In the genomic region with DNA sequence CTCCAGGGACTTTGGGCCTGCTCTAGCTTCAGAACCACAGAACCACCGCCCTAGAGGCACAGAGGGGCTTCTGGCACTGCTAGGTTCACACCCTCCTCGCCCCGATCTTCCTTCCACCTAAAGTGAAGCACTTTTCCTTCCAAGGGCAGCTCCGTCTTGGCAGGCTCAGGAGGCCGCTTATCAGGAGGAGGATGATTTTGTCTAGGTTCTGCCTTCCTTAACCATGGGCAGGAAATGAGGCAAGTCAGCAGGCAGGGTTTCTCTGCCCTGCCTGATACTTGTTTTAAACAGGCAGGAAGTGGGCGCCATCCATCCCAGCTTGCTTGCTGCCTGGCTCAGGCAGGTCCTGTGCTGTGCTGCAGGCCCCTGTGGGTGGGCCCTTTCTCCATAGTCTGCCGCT, we compare ENCODE assay signal across 10 cellular contexts. TPM values are rescaled to one million over a fixed set of nuclear protein-coding genes. Genes with fewer than 3 reads are reported as not detected.
DNase-seq lines count a peak whose midpoint lies in the region; ATAC-seq and TF ChIP-seq lines count a peak whose summit lies in the region.
"Had no signal": no experiment of that assay in that cellular context is flagged by ENCODE, and none has a peak within 500 bp of the region (broad histone marks: within the 10 kb centered on the region; RNA-seq: fewer than 3 reads in every experiment).

No MANE protein-coding gene starts in this region.

- ATAC-seq in activated CD4-positive, CD25-positive, alpha-beta regulatory T cell treated with anti-CD3 and anti-CD28 coated beads, Interleukin-2, amount 50 U/mL, for 24 hours: peak; percentile 60 to 74
- no peak for ATAC-seq in GM21526 (IDR thresholded peaks at IDR 0.05; ENCODE audit: low FRiP score, unreplicated experiment)
- ATAC-seq: gastrocnemius medialis had no signal

- H3K4me1 ChIP-seq in transverse colon: no peaks in the 10 kb centered on the region
- H3K4me1 ChIP-seq: adrenal gland, gastrocnemius medialis had no signal

- TF ChIP-seq POLR2A in transverse colon (IDR thresholded peaks at IDR 0.05): no peak

- peaks cover 0 to 6% (median 0%) of the 10 kb centered on the region in 4 donors for H3K36me3 ChIP-seq in transverse colon

- no peaks in the 10 kb centered on the region for H3K9me3 ChIP-seq in transverse colon
- H3K9me3 ChIP-seq: adrenal gland, gastrocnemius medialis had no signal

- H3K27me3 ChIP-seq in transverse colon: no peaks in the 10 kb centered on the region
- H3K27me3 ChIP-seq: adrenal gland, gastrocnemius medialis had no signal

- WGBS in transverse colon (ENCODE audit: low coverage in 1 of 2), 2 donors: 86% methylated on average over 6 of the region's 7 CpGs; no CpG with 5 or more reads in 1 of the 2 donors

- no peak for TF ChIP-seq CTCF in transverse colon (IDR thresholded peaks at IDR 0.05)

- H3K27ac ChIP-seq in transverse colon: peak overlapping the region in 3 of 4 donors; percentile 11 to 41 (median 24)
- H3K27ac ChIP-seq: gastrocnemius medialis had no signal

- H3K4me3 ChIP-seq in transverse colon: no peak overlapping the region
- H3K4me3 ChIP-seq: adrenal gland, gastrocnemius medialis had no signal

- no peak for TF ChIP-seq EP300 in transverse colon (IDR thresholded peaks at IDR 0.05; ENCODE audit: low read depth)

- intact Hi-C loops in transverse colon (cut with DNase I; ENCODE audit: low total_unique reads): no loop called here

- DNase-seq in activated gamma-delta T cell treated with Interleukin-2 at 50 U/mL for 16 hours (peak; percentile 60), activated gamma-delta T cell (lab: John Stamatoyannopoulos, UW) (no peak), dermis blood vessel endothelial cell (peak; percentile 33), transverse colon (peak; percentile 40), NCI-H2227 treated with DMSO at 0.1 percent for 48 hours (lab: John Stamatoyannopoulos, UW) (no peak), middle frontal gyrus (ENCODE audit: extremely low spot score, low spot score) (no peak)
- DNase-seq: gastrocnemius medialis had no signal

- in situ Hi-C loops in transverse colon (cut with MboI; ENCODE audit: low pct_ligation_motif_present in 1 of 4, low pct_unique_long_range_greater_than_20kb in 1 of 4, low sequenced_read_pairs in 3 of 4): no loop called here

RNA-seq across cellular contexts. Expression of a gene that starts 8.3 kb away (rescaled TPM):
- total RNA-seq in dermis blood vessel endothelial cell: 12.1 and 31.3 TPM in 2 replicates
- 10 to 100 TPM in 3 of 4 donors, 1 to 10 TPM in 1; 1.9 to 56.7 (median 28.4) TPM for total RNA-seq in transverse colon

RNA-seq across cellular contexts. Expression of a gene that starts 27.3 kb away (rescaled TPM):
- total RNA-seq in dermis blood vessel endothelial cell (10.0 and 12.1 TPM in 2 replicates), transverse colon (10 to 100 TPM; 12.7 to 23.5 (median 17.6) TPM)

Comparison
In these comparisons a context has a peak if more than half of its experiments do, and no peak if none do; other contexts are left out.
1. DNase-seq: peak in activated gamma-delta T cell treated with Interleukin-2 at 50 U/mL for 16 hours (single experiment), dermis blood vessel endothelial cell (single experiment) and transverse colon (single experiment); none in activated gamma-delta T cell (single experiment), NCI-H2227 treated with DMSO at 0.1 percent for 48 hours (single experiment) and middle frontal gyrus (single experiment).